Comparison of ENCODE assay signal across 9 cellular contexts in the genomic region with DNA sequence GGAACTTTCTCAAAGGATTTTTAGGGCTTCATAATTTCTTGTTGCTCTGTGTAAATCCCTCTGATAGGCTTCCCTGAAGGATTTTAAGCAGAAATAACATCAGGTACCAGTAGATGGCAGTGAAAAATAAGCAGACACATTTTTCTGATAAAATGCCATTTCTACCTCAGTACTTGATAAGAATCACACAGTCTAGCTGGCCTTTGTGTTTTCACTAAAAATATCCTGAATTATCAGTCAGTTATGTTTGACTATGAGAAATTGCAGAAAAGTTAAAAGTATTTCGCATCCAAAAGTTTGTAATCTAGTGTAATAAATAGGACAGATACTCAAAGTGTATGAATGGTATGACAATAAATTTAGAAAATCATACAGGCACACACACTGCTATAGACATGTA.
DNase-seq lines count a peak whose midpoint lies in the region; ATAC-seq and TF ChIP-seq lines count a peak whose summit lies in the region.
"Had no signal": no experiment of that assay in that cellular context is flagged by ENCODE, and none has a peak within 500 bp of the region (broad histone marks: within the 10 kb centered on the region; RNA-seq: fewer than 3 reads in every experiment).

No MANE protein-coding gene starts in this region.

- no peak overlapping the region for H2AFZ ChIP-seq in neuronal stem cell (ENCODE audit: low read length)

- H3K4me1 ChIP-seq in neuronal stem cell (ENCODE audit: control insufficient read depth in 2 of 2, insufficient read depth in 1 of 2, low read depth in 1 of 2, low read length in 2 of 2) = no peaks in the 10 kb centered on the region

- no peak overlapping the region for H2BK12ac ChIP-seq in neuronal stem cell (ENCODE audit: low read length)

- no peak overlapping the region for H2BK15ac ChIP-seq in neuronal stem cell (ENCODE audit: low read length)

- in situ Hi-C loops in GM13977 (cut with MboI; ENCODE audit: low pct_unique_long_range_greater_than_20kb, low sequenced_read_pairs, unreplicated experiment) = loop anchor here (10.0 kb wide), 1 partner anchor 200 kb away; no protein-coding TSS in a partner anchor

- TF ChIP-seq CTCF in 22Rv1 (IDR thresholded peaks at IDR 0.05) (peak; percentile 67), GM13977 (IDR thresholded peaks at IDR 0.05; ENCODE audit: extremely low read depth, insufficient read depth, missing control alignments) (peak; percentile 45), choroid plexus epithelial cell (conservative IDR thresholded peaks at IDR 0.05; ENCODE audit: low read depth, low read length) (peak; percentile 60)

- H3K18ac ChIP-seq in neuronal stem cell (ENCODE audit: low read length) = no peak overlapping the region

- no peak overlapping the region for H3K14ac ChIP-seq in neuronal stem cell (ENCODE audit: low read length)

- H2BK5ac ChIP-seq in neuronal stem cell (ENCODE audit: low read length) = no peak overlapping the region

- peaks cover 6 to 10% of the 10 kb centered on the region in 2 donors for H3K36me3 ChIP-seq in neuronal stem cell (replicated peaks in 1 of 2; ENCODE audit: control insufficient read depth in 2 of 2, insufficient read depth in 2 of 2, low read length in 2 of 2)

- H3K79me1 ChIP-seq in neuronal stem cell (ENCODE audit: low read depth, low read length) = no peaks in the 10 kb centered on the region

- no peak overlapping the region for H4K91ac ChIP-seq in neuronal stem cell (ENCODE audit: low read depth, low read length, poor library complexity)

- H4K8ac ChIP-seq in neuronal stem cell (ENCODE audit: low read depth, low read length) = no peak overlapping the region

- DNase-seq in GM13977 (ENCODE audit: low spot score) (no peak), NCI-H2171 treated with DMSO at 0.1 percent for 48 hours (lab: John Stamatoyannopoulos, UW) (peak; percentile 57), choroid plexus epithelial cell (ENCODE audit: low read depth) (peak; percentile 82), neuronal stem cell (ENCODE audit: low spot score) (peak; percentile 33), DMS153 treated with DMSO at 0.1 percent for 48 hours (lab: John Stamatoyannopoulos, UW; ENCODE audit: unreplicated experiment) (no peak)
- DNase-seq in activated CD4-positive, CD25-positive, alpha-beta regulatory T cell (lab: John Stamatoyannopoulos, UW) = no peak
- DNase-seq: activated naive CD8-positive, alpha-beta T cell treated with anti-CD3 and anti-CD28 coated beads, Interleukin-2, amount 10 ng/mL, durations not matched to agents 7 days and 5 days had no signal

- H3K27ac ChIP-seq in 22Rv1 = no peak overlapping the region
- no peak overlapping the region for H3K27ac ChIP-seq in neuronal stem cell (replicated peaks; ENCODE audit: low read length)

- no peak overlapping the region for H2AK5ac ChIP-seq in neuronal stem cell (ENCODE audit: low read depth, low read length)

- WGBS in neuronal stem cell (ENCODE audit: extremely low coverage in 2 of 2, insufficient read length in 2 of 2, insufficient replicate concordance in 1 of 2), 2 donors = no CpG with 5 or more reads among the region's 1 CpG

- no peak overlapping the region for H3K9ac ChIP-seq in neuronal stem cell (ENCODE audit: low read depth, low read length, poor library complexity)

- peaks cover 2 to 4% of the 10 kb centered on the region in 2 donors for H3K9me3 ChIP-seq in neuronal stem cell (replicated peaks in 1 of 2; ENCODE audit: control insufficient read depth in 2 of 2, insufficient read depth in 1 of 2, low read depth in 1 of 2, low read length in 2 of 2)

- no peak for ATAC-seq in GM19328 (IDR thresholded peaks at IDR 0.05; ENCODE audit: unreplicated experiment)

- H3K4me2 ChIP-seq in neuronal stem cell (ENCODE audit: insufficient read depth, low read length, poor library complexity, severe bottlenecking) = no peak overlapping the region

- H2BK120ac ChIP-seq in neuronal stem cell (ENCODE audit: low read depth, low read length) = no peak overlapping the region

- no peak overlapping the region for H3K23ac ChIP-seq in neuronal stem cell (ENCODE audit: low read depth, low read length, poor library complexity)

- no peaks in the 10 kb centered on the region for H3K27me3 ChIP-seq in neuronal stem cell (ENCODE audit: control insufficient read depth in 3 of 3, insufficient read depth in 3 of 3, low read depth in 1 of 3, low read length in 3 of 3)

- no peak overlapping the region for H3K4me3 ChIP-seq in choroid plexus epithelial cell (ENCODE audit: low read depth, low read length)
- H3K4me3 ChIP-seq in neuronal stem cell (ENCODE audit: low read length in 2 of 2) = no peak overlapping the region

- no peak overlapping the region for H3K4ac ChIP-seq in neuronal stem cell (ENCODE audit: low read length)

Comparison
In these comparisons a context has a peak if more than half of its experiments do, and no peak if none do; other contexts are left out.
1. DNase-seq: peak in NCI-H2171 treated with DMSO at 0.1 percent for 48 hours (single experiment), choroid plexus epithelial cell (single experiment) and neuronal stem cell (single experiment); none in GM13977 (single experiment), DMS153 treated with DMSO at 0.1 percent for 48 hours (single experiment) and activated CD4-positive, CD25-positive, alpha-beta regulatory T cell (0 of 4).
2. Peak in every context shown above with its lines, with median percentiles within 50 percentile points of each other: CTCF ChIP-seq.